8 cellular contexts compared by ENCODE assay signal in the genomic region with DNA sequence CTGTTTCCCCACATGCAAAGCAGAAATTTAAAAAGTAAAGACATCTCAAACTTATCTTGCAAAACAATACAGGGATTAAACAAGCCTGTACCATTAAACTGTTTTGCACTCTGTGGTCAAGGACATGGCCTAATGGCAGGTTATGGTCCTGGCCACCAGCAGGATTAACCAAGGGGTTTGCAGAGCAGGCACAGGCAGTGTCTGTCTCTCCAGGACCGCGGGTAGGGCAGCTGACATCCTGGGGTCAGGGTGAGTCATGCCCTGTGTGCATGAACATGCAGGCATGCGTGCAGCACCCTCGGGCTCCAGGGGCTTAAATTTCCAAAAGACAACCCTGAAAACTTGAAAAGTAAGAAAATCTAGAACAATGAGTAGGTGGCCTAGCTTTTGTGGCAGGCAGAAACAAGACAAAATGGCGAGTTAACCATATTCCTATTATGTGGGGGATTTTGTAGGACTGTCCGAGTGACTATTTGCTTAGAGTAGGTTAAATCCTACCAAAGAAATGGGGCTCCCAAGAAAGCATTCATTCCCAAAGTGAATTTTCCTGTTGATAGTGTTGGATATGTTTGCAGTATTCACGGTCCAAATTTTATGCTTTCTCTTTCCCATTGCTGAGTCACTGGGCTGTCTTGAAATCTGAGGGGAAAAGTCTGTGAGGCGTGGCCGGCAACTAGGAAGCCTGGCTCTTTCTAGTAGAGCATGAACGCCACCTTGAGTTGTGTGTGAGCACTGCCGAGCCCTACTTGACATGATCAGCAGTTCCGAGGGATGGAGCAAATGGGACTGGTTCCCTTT.
DNase-seq lines count a peak whose midpoint lies in the region; ATAC-seq and TF ChIP-seq lines count a peak whose summit lies in the region.

No MANE protein-coding gene starts in this region.

- DNase-seq in ACHN, result peak; percentile 95
- peak; percentile 58 to 77 for DNase-seq in NCI-H1930 (lab: John Stamatoyannopoulos, UW)
- DNase-seq in T-helper 2 cell treated with Interferon-gamma antibody and Interleukin-4, amounts not matched to agents 5 μg/mL and 100 μg/mL, for 36 hours (ENCODE audit: low spot score), result peak; percentile 54
- peak; percentile 97 for DNase-seq in choroid plexus epithelial cell (ENCODE audit: low read depth)
- DNase-seq in kidney epithelial cell (ENCODE audit: low read depth), result peak; percentile 71
- DNase-seq in stimulated activated CD4-positive, alpha-beta T cell treated with anti-CD3 and anti-CD28 coated beads, Interleukin-12 subunit alpha, Interleukin-12 subunit beta, amount 100 ng/mL, for 24 hours (ENCODE audit: low read depth in 2 of 2), result peak; percentile 15 to 53

- peaks cover 1% of the 10 kb centered on the region for H3K36me3 Mint-ChIP-seq in T-helper 2 cell treated with Interferon-gamma antibody and Interleukin-4, amounts not matched to agents 5 μg/mL and 100 μg/mL, for 36 hours (ENCODE audit: low read depth)

- no peak overlapping the region for H3K27ac Mint-ChIP-seq in T-helper 2 cell treated with Interferon-gamma antibody and Interleukin-4, amounts not matched to agents 5 μg/mL and 100 μg/mL, for 36 hours

- ATAC-seq in GM18517 (IDR thresholded peaks at IDR 0.05; ENCODE audit: unreplicated experiment) (peak; percentile 89), HG03045 (IDR thresholded peaks at IDR 0.05; ENCODE audit: unreplicated experiment) (peak; percentile 76)

- peaks cover 5% of the 10 kb centered on the region for H3K4me1 Mint-ChIP-seq in T-helper 2 cell treated with Interferon-gamma antibody and Interleukin-4, amounts not matched to agents 5 μg/mL and 100 μg/mL, for 36 hours (ENCODE audit: low read depth)

- no peaks in the 10 kb centered on the region for H3K27me3 ChIP-seq in kidney epithelial cell (ENCODE audit: control insufficient read depth, insufficient read depth, low read length)

- in situ Hi-C loops in ACHN (cut with HindIII; ENCODE audit: low pct_ligation_motif_present, low pct_unique_long_range_greater_than_20kb, low sequenced_read_pairs), result no loop called here

- peak overlapping the region; percentile 44 for H3K4me3 Mint-ChIP-seq in T-helper 2 cell treated with Interferon-gamma antibody and Interleukin-4, amounts not matched to agents 5 μg/mL and 100 μg/mL, for 36 hours

- H3K4me3 ChIP-seq in choroid plexus epithelial cell (ENCODE audit: low read depth, low read length) (peak overlapping the region; percentile 50), kidney epithelial cell (ENCODE audit: low read depth, low read length) (peak overlapping the region; percentile 24)

- H3K9me3 Mint-ChIP-seq in T-helper 2 cell treated with Interferon-gamma antibody and Interleukin-4, amounts not matched to agents 5 μg/mL and 100 μg/mL, for 36 hours, result no peaks in the 10 kb centered on the region

- TF ChIP-seq CTCF in choroid plexus epithelial cell (conservative IDR thresholded peaks at IDR 0.05; ENCODE audit: low read depth, low read length), result peak; percentile 98
- TF ChIP-seq CTCF in kidney epithelial cell (IDR thresholded peaks at IDR 0.05; ENCODE audit: insufficient read depth, low read length, poor library complexity, severe bottlenecking), result peak; percentile 90

- H3K36me3 ChIP-seq in kidney epithelial cell (ENCODE audit: control insufficient read depth, insufficient read depth, low read length), result no peaks in the 10 kb centered on the region

- H3K27me3 Mint-ChIP-seq in T-helper 2 cell treated with Interferon-gamma antibody and Interleukin-4, amounts not matched to agents 5 μg/mL and 100 μg/mL, for 36 hours (ENCODE audit: low read depth), result no peaks in the 10 kb centered on the region

Comparison
In these comparisons a context has a peak if more than half of its experiments do, and no peak if none do; other contexts are left out.
1. Peak in every context shown above with its lines: DNase-seq, ATAC-seq and H3K4me3 ChIP-seq.
2. DNase-seq: peak in every context shown above with its lines; median percentile 97 in choroid plexus epithelial cell; 95 in ACHN; 71 in kidney epithelial cell; 68 in NCI-H1930; 54 in T-helper 2 cell treated with Interferon-gamma antibody and Interleukin-4, amounts not matched to agents 5 μg/mL and 100 μg/mL, for 36 hours; 34 in stimulated activated CD4-positive, alpha-beta T cell treated with anti-CD3 and anti-CD28 coated beads, Interleukin-12 subunit alpha, Interleukin-12 subunit beta, amount 100 ng/mL, for 24 hours.